ENCODE assay signal across 9 cellular contexts in the genomic region with DNA sequence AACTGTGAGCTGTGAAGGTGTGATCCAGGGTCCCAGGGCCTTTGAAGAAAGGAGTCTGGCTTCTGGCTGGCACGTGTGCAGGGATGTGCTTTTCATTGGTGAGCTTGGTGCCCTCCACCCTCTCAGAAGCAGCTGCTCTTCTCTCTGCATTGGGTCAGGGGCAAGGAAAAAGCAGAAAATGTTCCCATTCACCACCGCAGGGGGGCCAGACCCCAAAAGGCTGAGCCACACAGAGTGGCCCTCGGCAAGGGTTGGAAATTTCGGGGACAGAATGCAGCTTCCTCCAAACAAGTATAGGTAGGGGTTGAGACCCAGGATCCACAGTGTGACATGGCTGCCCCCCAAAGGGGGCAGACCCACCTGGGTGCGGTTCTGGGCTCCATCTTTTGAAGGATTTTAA. TPM values are rescaled to one million over a fixed set of nuclear protein-coding genes. Genes with fewer than 3 reads are reported as not detected.
DNase-seq lines count a peak whose midpoint lies in the region; FAIRE-seq and TF ChIP-seq lines count a peak whose summit lies in the region.
"Had no signal": no experiment of that assay in that cellular context is flagged by ENCODE, and none has a peak within 500 bp of the region (broad histone marks: within the 10 kb centered on the region; RNA-seq: fewer than 3 reads in every experiment).

No MANE protein-coding gene starts in this region.

- peaks cover 74% of the 10 kb centered on the region for H3K4me1 ChIP-seq in keratinocyte (ENCODE audit: control insufficient read depth, extremely low read depth, insufficient read depth, low read length)

- H3K79me2 ChIP-seq in SU-DHL-6 (ENCODE audit: insufficient read depth, low read length) (peaks cover 73% of the 10 kb centered on the region), keratinocyte (ENCODE audit: control insufficient read depth, insufficient read depth, low read length) (peaks cover 70% of the 10 kb centered on the region)

- TF ChIP-seq CTCF in SU-DHL-6 (IDR thresholded peaks at IDR 0.05; ENCODE audit: insufficient read depth, low read length, poor library complexity, severe bottlenecking) (no peak), keratinocyte (optimal IDR thresholded peaks at IDR 0.05 in 1 of 3, IDR thresholded peaks at IDR 0.05 in 1 of 3, conservative IDR thresholded peaks at IDR 0.05 in 1 of 3; ENCODE audit: extremely low read depth in 1 of 3, insufficient read depth in 2 of 3, low read length in 3 of 3) (no peak), GM13976 (IDR thresholded peaks at IDR 0.05; ENCODE audit: borderline replicate concordance, control extremely low read depth, extremely low read depth, insufficient read depth, missing control alignments) (no peak)

- peak overlapping the region; percentile 96 for H3K27ac ChIP-seq in SU-DHL-6 (ENCODE audit: low read depth, low read length)
- H3K27ac ChIP-seq in keratinocyte (ENCODE audit: control insufficient read depth, insufficient read depth, low read length): no peak overlapping the region
- peak overlapping the region; percentile 60 for H3K27ac ChIP-seq in temporal lobe (ENCODE audit: low read depth, low read length)

- peak overlapping the region; percentile 94 for H3K4me3 ChIP-seq in SU-DHL-6 (ENCODE audit: insufficient read depth, low read length, poor library complexity, severe bottlenecking)
- no peak overlapping the region for H3K4me3 ChIP-seq in keratinocyte (ENCODE audit: control insufficient read depth in 2 of 3, extremely low read depth in 1 of 3, insufficient read depth in 2 of 3, low read depth in 1 of 3, low read length in 3 of 3)
- H3K4me3 ChIP-seq in H7 (ENCODE audit: insufficient read depth, low read depth, low read length): no peak overlapping the region

- no peaks in the 10 kb centered on the region for H3K9me2 ChIP-seq in SU-DHL-6 (replicated peaks; ENCODE audit: insufficient read depth, low read length)

- DNase-seq in activated naive CD4-positive, alpha-beta T cell (lab: John Stamatoyannopoulos, UW): no peak
- DNase-seq in keratinocyte (ENCODE audit: low read depth, low spot score): no peak
- DNase-seq in H7: no peak
- DNase-seq in GM13976 (ENCODE audit: low spot score): no peak
- no peak for DNase-seq in HEK293T (ENCODE audit: extremely low spot score)
- DNase-seq: stimulated activated CD4-positive, alpha-beta T cell treated with anti-CD3 and anti-CD28 coated beads, Interleukin-4, amount 100 ng/mL, for 4 hours had no signal

- peak overlapping the region; percentile 91 for H3K4me3 Mint-ChIP-seq in activated naive CD4-positive, alpha-beta T cell treated with anti-CD3 and anti-CD28 coated beads, Interleukin-2, amount 50 U/mL, for 24 hours

- POLR2A ChIA-PET in HEK293T (lab: Yijun Ruan, JAX): interaction anchor here (1.6 to 2.3 kb wide), 3 partner anchors 24 to 105 kb away, joined by 3 to 6 read pairs (median 4); partner anchors contain the start of gene MPI

- H3F3A ChIP-seq in SU-DHL-6 (ENCODE audit: insufficient read depth): peaks cover 86% of the 10 kb centered on the region

- H3K4me2 ChIP-seq in SU-DHL-6 (ENCODE audit: low read depth, low read length, poor library complexity, severe bottlenecking): peak overlapping the region; percentile 73
- peak overlapping the region; percentile 100 for H3K4me2 ChIP-seq in keratinocyte (ENCODE audit: control insufficient read depth, extremely low read depth, insufficient read depth, low read depth, low read length)

- peak overlapping the region; percentile 99 for H3K9ac ChIP-seq in SU-DHL-6 (ENCODE audit: low read length)
- no peak overlapping the region for H3K9ac ChIP-seq in keratinocyte (ENCODE audit: control insufficient read depth, extremely low read depth, insufficient read depth, low read length)

- no peaks in the 10 kb centered on the region for H3K36me3 ChIP-seq in SU-DHL-6 (ENCODE audit: low read length)
- H3K36me3 ChIP-seq in keratinocyte (ENCODE audit: control insufficient read depth in 2 of 2, extremely low read depth in 1 of 2, insufficient read depth in 2 of 2, low read length in 2 of 2): peaks cover 3 to 5% of the 10 kb centered on the region in 2 experiments
- H3K36me3 ChIP-seq in H7 (replicated peaks; ENCODE audit: control insufficient read depth, insufficient read depth, low read length): no peaks in the 10 kb centered on the region

- peaks cover 62% of the 10 kb centered on the region for H3K4me1 Mint-ChIP-seq in activated naive CD4-positive, alpha-beta T cell treated with anti-CD3 and anti-CD28 coated beads, Interleukin-2, amount 50 U/mL, for 24 hours

- H2AFZ ChIP-seq in SU-DHL-6 (ENCODE audit: low read depth, low read length, severe bottlenecking): no peak overlapping the region
- H2AFZ ChIP-seq in keratinocyte (ENCODE audit: control insufficient read depth, low read length): no peak overlapping the region

- no peaks in the 10 kb centered on the region for H3K9me3 Mint-ChIP-seq in activated naive CD4-positive, alpha-beta T cell treated with anti-CD3 and anti-CD28 coated beads, Interleukin-2, amount 50 U/mL, for 24 hours

- H3K36me3 Mint-ChIP-seq in activated naive CD4-positive, alpha-beta T cell treated with anti-CD3 and anti-CD28 coated beads, Interleukin-2, amount 50 U/mL, for 24 hours: peaks cover 18% of the 10 kb centered on the region

- peaks cover 17% of the 10 kb centered on the region for H3K9me1 ChIP-seq in keratinocyte (ENCODE audit: control insufficient read depth, extremely low read depth, insufficient read depth, low read length)

- H4K20me1 ChIP-seq in SU-DHL-6 (ENCODE audit: low read depth, low read length): no peaks in the 10 kb centered on the region
- peaks cover 20% of the 10 kb centered on the region for H4K20me1 ChIP-seq in keratinocyte (ENCODE audit: control insufficient read depth, extremely low read depth, insufficient read depth, low read length)

- CTCF ChIA-PET in HEK293T (lab: Yijun Ruan, JAX): interaction anchor here (0.7 to 6.5 kb wide), 5 partner anchors 9 to 169 kb away, joined by 3 to 75 read pairs (median 4); partner anchors contain the start of gene ULK3

- FAIRE-seq in keratinocyte (lab: Jason Lieb, UNC): no peak

- H3K9me3 ChIP-seq in SU-DHL-6 (ENCODE audit: insufficient read depth, low read length): no peaks in the 10 kb centered on the region
- H3K9me3 ChIP-seq in keratinocyte (ENCODE audit: control insufficient read depth, low read depth, low read length): no peaks in the 10 kb centered on the region

- no peaks in the 10 kb centered on the region for H3K27me3 ChIP-seq in SU-DHL-6 (ENCODE audit: low read length)
- no peaks in the 10 kb centered on the region for H3K27me3 ChIP-seq in keratinocyte (ENCODE audit: control insufficient read depth, extremely low read depth, insufficient read depth, low read length)
- H3K27me3 ChIP-seq in H7 (ENCODE audit: control insufficient read depth, insufficient read depth, low read length): peaks cover 10% of the 10 kb centered on the region

- in situ Hi-C loops in GM13976 (cut with MboI; ENCODE audit: low sequenced_read_pairs, unreplicated experiment): no loop called here

- no peaks in the 10 kb centered on the region for H3K27me3 Mint-ChIP-seq in activated naive CD4-positive, alpha-beta T cell treated with anti-CD3 and anti-CD28 coated beads, Interleukin-2, amount 50 U/mL, for 24 hours

- peak overlapping the region; percentile 96 for H3K27ac Mint-ChIP-seq in activated naive CD4-positive, alpha-beta T cell treated with anti-CD3 and anti-CD28 coated beads, Interleukin-2, amount 50 U/mL, for 24 hours

- dilution Hi-C loops in keratinocyte (cut with MboI; ENCODE audit: extremely low pct_ligation_motif_present, low sequenced_read_pairs): no loop called here

RNA-seq across cellular contexts. Expression of gene CSK, which starts 2.5 kb away (rescaled TPM):
- 14.9 to 41.5 TPM (median 17.2 TPM) in 3 replicates for polyA plus RNA-seq in keratinocyte
- polyA plus RNA-seq in keratinocyte (2011; ENCODE audit: low read depth): 16.8 TPM
- 19.4 and 37.7 TPM in 2 replicates for polyA plus RNA-seq in keratinocyte (2011; cell fraction: cytosol; rRNA removed)
- 40.0 and 50.1 TPM in 2 replicates for polyA plus RNA-seq in keratinocyte (2011; cell fraction: nucleus; rRNA removed)
- polyA plus RNA-seq in keratinocyte (2012; ENCODE audit: low replicate concordance): 38.6 and 52.8 TPM in 2 replicates
- 22.1 to 111 TPM (median 39.2 TPM) in 3 replicates for polyA minus RNA-seq in keratinocyte
- polyA minus RNA-seq in keratinocyte (2011; cell fraction: cytosol; rRNA and poly(A)+ RNA removed): 47.0 TPM
- polyA minus RNA-seq in keratinocyte (2011; cell fraction: nucleus; rRNA and poly(A)+ RNA removed): 26.1 and 28.3 TPM in 2 replicates
- total RNA-seq in temporal lobe: 25.8 TPM
- total RNA-seq in H7 (2014; rRNA removed; shearing (Covaris generic)): 31.8 and 34.8 TPM in 2 replicates

RNA-seq across cellular contexts. Expression of gene LMAN1L, which starts 28.2 kb away (rescaled TPM):
- not detected in 3 replicates for polyA plus RNA-seq in keratinocyte
- polyA plus RNA-seq in keratinocyte (2011; ENCODE audit: low read depth): not detected
- polyA plus RNA-seq in keratinocyte (2011; cell fraction: cytosol; rRNA removed): not detected in 2 replicates
- 0.05 and 0.22 TPM in 2 replicates for polyA plus RNA-seq in keratinocyte (2011; cell fraction: nucleus; rRNA removed)
- polyA plus RNA-seq in keratinocyte (2012; ENCODE audit: low replicate concordance): not detected in 2 replicates
- 0.36 to 0.38 TPM in 2 of 3 replicates, not detected in the other for polyA minus RNA-seq in keratinocyte
- not detected for polyA minus RNA-seq in keratinocyte (2011; cell fraction: cytosol; rRNA and poly(A)+ RNA removed)
- polyA minus RNA-seq in keratinocyte (2011; cell fraction: nucleus; rRNA and poly(A)+ RNA removed): 0.21 and 0.31 TPM in 2 replicates
- not detected for total RNA-seq in temporal lobe
- total RNA-seq in H7 (2014; rRNA removed; shearing (Covaris generic)): not detected in 2 replicates

RNA-seq across cellular contexts. Expression of gene CYP1A2, which starts 35.8 kb away (rescaled TPM):
- polyA plus RNA-seq in keratinocyte: 0.04 to 0.09 TPM in 2 of 3 replicates, not detected in the other
- not detected for polyA plus RNA-seq in keratinocyte (2011; ENCODE audit: low read depth)
- 0.06 TPM in 1 of 2 replicates, not detected in the other for polyA plus RNA-seq in keratinocyte (2011; cell fraction: cytosol; rRNA removed)
- polyA plus RNA-seq in keratinocyte (2011; cell fraction: nucleus; rRNA removed): 0.04 and 0.09 TPM in 2 replicates
- not detected in 2 replicates for polyA plus RNA-seq in keratinocyte (2012; ENCODE audit: low replicate concordance)
- polyA minus RNA-seq in keratinocyte: not detected in 3 replicates
- polyA minus RNA-seq in keratinocyte (2011; cell fraction: cytosol; rRNA and poly(A)+ RNA removed): not detected
- polyA minus RNA-seq in keratinocyte (2011; cell fraction: nucleus; rRNA and poly(A)+ RNA removed): not detected in 2 replicates
- not detected for total RNA-seq in temporal lobe
- total RNA-seq in H7 (2014; rRNA removed; shearing (Covaris generic)): not detected in 2 replicates

RNA-seq across cellular contexts. Expression of gene CPLX3, which starts 42.0 kb away (rescaled TPM):
- polyA plus RNA-seq in keratinocyte: 0.03 TPM in 1 of 3 replicates, not detected in the others
- not detected for polyA plus RNA-seq in keratinocyte (2011; ENCODE audit: low read depth)
- not detected in 2 replicates for polyA plus RNA-seq in keratinocyte (2011; cell fraction: cytosol; rRNA removed)
- 0.13 and 0.27 TPM in 2 replicates for polyA plus RNA-seq in keratinocyte (2011; cell fraction: nucleus; rRNA removed)
- 0.18 TPM in 1 of 2 replicates, not detected in the other for polyA plus RNA-seq in keratinocyte (2012; ENCODE audit: low replicate concordance)
- polyA minus RNA-seq in keratinocyte: not detected in 3 replicates
- polyA minus RNA-seq in keratinocyte (2011; cell fraction: cytosol; rRNA and poly(A)+ RNA removed): not detected
- polyA minus RNA-seq in keratinocyte (2011; cell fraction: nucleus; rRNA and poly(A)+ RNA removed): not detected in 2 replicates
- 0.49 TPM for total RNA-seq in temporal lobe
- 0.03 TPM in 1 of 2 replicates, not detected in the other for total RNA-seq in H7 (2014; rRNA removed; shearing (Covaris generic))

RNA-seq across cellular contexts. Expression of gene ULK3, which starts 58.5 kb away (rescaled TPM):
- 12.0 to 26.4 TPM (median 16.5 TPM) in 3 replicates for polyA plus RNA-seq in keratinocyte
- 30.4 TPM for polyA plus RNA-seq in keratinocyte (2011; ENCODE audit: low read depth)
- polyA plus RNA-seq in keratinocyte (2011; cell fraction: cytosol; rRNA removed): 12.2 and 14.8 TPM in 2 replicates
- polyA plus RNA-seq in keratinocyte (2011; cell fraction: nucleus; rRNA removed): 84.1 and 86.4 TPM in 2 replicates
- polyA plus RNA-seq in keratinocyte (2012; ENCODE audit: low replicate concordance): 17.7 and 48.6 TPM in 2 replicates
- 8.8 to 21.0 TPM (median 19.1 TPM) in 3 replicates for polyA minus RNA-seq in keratinocyte
- 10.6 TPM for polyA minus RNA-seq in keratinocyte (2011; cell fraction: cytosol; rRNA and poly(A)+ RNA removed)
- 10.8 and 11.5 TPM in 2 replicates for polyA minus RNA-seq in keratinocyte (2011; cell fraction: nucleus; rRNA and poly(A)+ RNA removed)
- 33.7 TPM for total RNA-seq in temporal lobe
- total RNA-seq in H7 (2014; rRNA removed; shearing (Covaris generic)): 20.9 and 30.4 TPM in 2 replicates
